1 cellular context compared by ENCODE assay signal in genomic region chr20:63154395-63154794, GRCh38.
A peak's percentile ranks its signal among the peaks of the same experiment; 100 is the strongest.
TF ChIP-seq lines count a peak whose summit lies in the region.

No MANE protein-coding gene starts in this region.

TF ChIP-seq in HEK293, 187 proteins besides CTCF, POLR2A, EP300 and RAD21 (continued from another document):
- TF ChIP-seq, protein P1, sequence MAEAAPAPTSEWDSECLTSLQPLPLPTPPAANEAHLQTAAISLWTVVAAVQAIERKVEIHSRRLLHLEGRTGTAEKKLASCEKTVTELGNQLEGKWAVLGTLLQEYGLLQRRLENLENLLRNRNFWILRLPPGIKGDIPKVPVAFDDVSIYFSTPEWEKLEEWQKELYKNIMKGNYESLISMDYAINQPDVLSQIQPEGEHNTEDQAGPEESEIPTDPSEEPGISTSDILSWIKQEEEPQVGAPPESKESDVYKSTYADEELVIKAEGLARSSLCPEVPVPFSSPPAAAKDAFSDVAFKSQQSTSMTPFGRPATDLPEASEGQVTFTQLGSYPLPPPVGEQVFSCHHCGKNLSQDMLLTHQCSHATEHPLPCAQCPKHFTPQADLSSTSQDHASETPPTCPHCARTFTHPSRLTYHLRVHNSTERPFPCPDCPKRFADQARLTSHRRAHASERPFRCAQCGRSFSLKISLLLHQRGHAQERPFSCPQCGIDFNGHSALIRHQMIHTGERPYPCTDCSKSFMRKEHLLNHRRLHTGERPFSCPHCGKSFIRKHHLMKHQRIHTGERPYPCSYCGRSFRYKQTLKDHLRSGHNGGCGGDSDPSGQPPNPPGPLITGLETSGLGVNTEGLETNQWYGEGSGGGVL (tag by site-specific recombination; IDR thresholded peaks at IDR 0.05) = 0 out of 2 replicates have a peak, but pooled peaks have one; percentile 41
- TF ChIP-seq ZNF394 (tag by site-specific recombination; IDR thresholded peaks at IDR 0.05; ENCODE audit: borderline replicate concordance) (no peak), SP3 (tag by site-specific recombination; IDR thresholded peaks at IDR 0.05) (peak; percentile 52)
